8 cellular contexts compared by ENCODE assay signal in genomic region chr10:119652361-119652760, GRCh38. TPM values are rescaled to one million over a fixed set of nuclear protein-coding genes. Genes with fewer than 3 reads are reported as not detected.
A peak's percentile ranks its signal among the peaks of the same experiment; 100 is the strongest.
DNase-seq lines count a peak whose midpoint lies in the region; ATAC-seq and TF ChIP-seq lines count a peak whose summit lies in the region.

No MANE protein-coding gene starts in this region.

- peak overlapping the region; percentile 88 to 91 (median 89) for H3K4me3 Mint-ChIP-seq in brain
- H3K4me3 Mint-ChIP-seq in stimulated activated effector memory CD8-positive, alpha-beta T cell treated with anti-CD3 and anti-CD28 coated beads, Interleukin-12 subunit alpha, Interleukin-12 subunit beta, amount 100 ng/mL, for 72 hours, result peak overlapping the region; percentile 92

- no peaks in the 10 kb centered on the region for H3K27me3 Mint-ChIP-seq in brain

- DNase-seq in AG09319 (ENCODE audit: extremely low read depth, low read depth) (peak; percentile 44), NOMO-1 treated with DMSO at 0.1 percent for 48 hours (lab: John Stamatoyannopoulos, UW; ENCODE audit: unreplicated experiment) (peak; percentile 58)
- DNase-seq in stimulated activated effector memory CD8-positive, alpha-beta T cell treated with anti-CD3 and anti-CD28 coated beads, Interleukin-12 subunit alpha, Interleukin-12 subunit beta, amount 100 ng/mL, for 72 hours (ENCODE audit: low spot score in 2 of 2), result no peak
- DNase-seq in stimulated activated CD4-positive, alpha-beta T cell treated with anti-CD3 and anti-CD28 coated beads, Interleukin-4, amount 100 ng/mL, for 1 hour, result no peak

- H3K4me1 Mint-ChIP-seq in brain, result peaks cover 57% of the 10 kb centered on the region
- peaks cover 53% of the 10 kb centered on the region for H3K4me1 Mint-ChIP-seq in stimulated activated effector memory CD8-positive, alpha-beta T cell treated with anti-CD3 and anti-CD28 coated beads, Interleukin-12 subunit alpha, Interleukin-12 subunit beta, amount 100 ng/mL, for 72 hours

- TF ChIP-seq CTCF in AG09319 (IDR thresholded peaks at IDR 0.05; ENCODE audit: low read depth, low read length), result peak; percentile 42
- peak in 1 of 2 experiments; percentile 38 for TF ChIP-seq CTCF in brain (conservative IDR thresholded peaks at IDR 0.05)

- no peaks in the 10 kb centered on the region for H3K9me3 ChIP-seq in iPS-18c (ENCODE audit: control insufficient read depth, insufficient read depth, low read length)

- H3K4me3 ChIP-seq in iPS-18c (ENCODE audit: insufficient read depth, low read depth, low read length), result peak overlapping the region; percentile 80

- H3K27ac Mint-ChIP-seq in brain, result peak overlapping the region; percentile 58 to 95 (median 89)
- H3K27ac Mint-ChIP-seq in stimulated activated effector memory CD8-positive, alpha-beta T cell treated with anti-CD3 and anti-CD28 coated beads, Interleukin-12 subunit alpha, Interleukin-12 subunit beta, amount 100 ng/mL, for 72 hours, result peak overlapping the region; percentile 84

- ATAC-seq in GM18502 (IDR thresholded peaks at IDR 0.05; ENCODE audit: poor library complexity, unreplicated experiment) (peak; percentile 37), GM18873 (IDR thresholded peaks at IDR 0.05; ENCODE audit: low FRiP score, unreplicated experiment) (no peak)
- ATAC-seq in stimulated activated effector memory CD8-positive, alpha-beta T cell treated with anti-CD3 and anti-CD28 coated beads, Interleukin-12 subunit alpha, Interleukin-12 subunit beta, amount 100 ng/mL, for 72 hours, result peak; percentile 44

- H3K9me3 Mint-ChIP-seq in brain, result no peaks in the 10 kb centered on the region
- H3K9me3 Mint-ChIP-seq in stimulated activated effector memory CD8-positive, alpha-beta T cell treated with anti-CD3 and anti-CD28 coated beads, Interleukin-12 subunit alpha, Interleukin-12 subunit beta, amount 100 ng/mL, for 72 hours, result no peaks in the 10 kb centered on the region

- peaks cover 22% of the 10 kb centered on the region for H3K36me3 Mint-ChIP-seq in brain
- H3K36me3 Mint-ChIP-seq in stimulated activated effector memory CD8-positive, alpha-beta T cell treated with anti-CD3 and anti-CD28 coated beads, Interleukin-12 subunit alpha, Interleukin-12 subunit beta, amount 100 ng/mL, for 72 hours, result peaks cover 15% of the 10 kb centered on the region

RNA-seq across cellular contexts. Expression of gene BAG3, which starts 1.2 kb away (rescaled TPM):
- polyA plus RNA-seq in brain (ENCODE audit: insufficient read depth, low read depth, low replicate concordance), result 20.6 TPM

RNA-seq across cellular contexts. Expression of gene TIAL1, which starts 55.6 kb away (rescaled TPM):
- polyA plus RNA-seq in brain (ENCODE audit: insufficient read depth, low read depth, low replicate concordance), result 47.2 TPM

Comparison
In these comparisons a context has a peak if more than half of its experiments do, and no peak if none do; other contexts are left out.
1. DNase-seq: peak in AG09319 (single experiment) and NOMO-1 treated with DMSO at 0.1 percent for 48 hours (single experiment); none in stimulated activated effector memory CD8-positive, alpha-beta T cell treated with anti-CD3 and anti-CD28 coated beads, Interleukin-12 subunit alpha, Interleukin-12 subunit beta, amount 100 ng/mL, for 72 hours (0 of 2) and stimulated activated CD4-positive, alpha-beta T cell treated with anti-CD3 and anti-CD28 coated beads, Interleukin-4, amount 100 ng/mL, for 1 hour (single experiment).